ENCODE assay signal across 15 cellular contexts in genomic region chr5:42360061-42360460, GRCh38.
DNase-seq lines count a peak whose midpoint lies in the region; ATAC-seq and TF ChIP-seq lines count a peak whose summit lies in the region.
"Had no signal": no experiment of that assay in that cellular context is flagged by ENCODE, and none has a peak within 500 bp of the region (broad histone marks: within the 10 kb centered on the region; RNA-seq: fewer than 3 reads in every experiment).

No MANE protein-coding gene starts in this region.

- H3K4me1 ChIP-seq in PC-3 (ENCODE audit: insufficient read depth, low read length): peaks cover 26% of the 10 kb centered on the region
- no peaks in the 10 kb centered on the region for H3K4me1 ChIP-seq in thyroid gland
- no peaks in the 10 kb centered on the region for H3K4me1 ChIP-seq in A673 (ENCODE audit: insufficient read depth, low read length, poor library complexity, severe bottlenecking)
- H3K4me1 ChIP-seq: ascending aorta, heart left ventricle had no signal

- H3K27me3 ChIP-seq in PC-3 (ENCODE audit: low read length): no peaks in the 10 kb centered on the region
- H3K27me3 ChIP-seq in thyroid gland: no peaks in the 10 kb centered on the region
- H3K27me3 ChIP-seq in A673 (replicated peaks; ENCODE audit: insufficient read depth, low read depth, low read length, poor library complexity): no peaks in the 10 kb centered on the region
- H3K27me3 ChIP-seq: ascending aorta, heart left ventricle had no signal

- peaks cover 7% of the 10 kb centered on the region for H3F3A ChIP-seq in PC-3 (ENCODE audit: low read length, unreplicated experiment)

- DNase-seq in EH (ENCODE audit: low read depth): peak; percentile 13
- peak; percentile 95 for DNase-seq in PC-3
- DNase-seq in fibroblast of mammary gland (ENCODE audit: low read depth): peak; percentile 92
- no peak for DNase-seq in omental fat pad (ENCODE audit: low spot score)
- no peak for DNase-seq in thyroid gland
- DNase-seq in A673 (ENCODE audit: low spot score): no peak
- no peak for DNase-seq in cerebellar cortex (ENCODE audit: low spot score)
- DNase-seq in LoVo (ENCODE audit: low spot score): no peak
- DNase-seq: activated CD4-positive, alpha-beta memory T cell treated with anti-CD3 and anti-CD28 coated beads for 36 hours; activated effector memory CD4-positive, alpha-beta T cell treated with Interleukin-2 at 50 U/mL for 16 hours; effector memory CD4-positive, alpha-beta T cell; heart left ventricle had no signal

- peak overlapping the region; percentile 49; the same call in 1 of the 2 replicates for H3K9ac ChIP-seq in PC-3 (ENCODE audit: low read length)

- no peak for TF ChIP-seq POLR2A in thyroid gland (IDR thresholded peaks at IDR 0.05)

- no peaks in the 10 kb centered on the region for H3K36me3 ChIP-seq in PC-3 (ENCODE audit: low read depth, low read length)
- H3K36me3 ChIP-seq in thyroid gland: no peaks in the 10 kb centered on the region
- no peaks in the 10 kb centered on the region for H3K36me3 ChIP-seq in A673 (ENCODE audit: insufficient read depth, low read length, poor library complexity, severe bottlenecking)
- H3K36me3 ChIP-seq: ascending aorta, heart left ventricle had no signal

- H3K9me2 ChIP-seq in PC-3 (replicated peaks; ENCODE audit: low read length): no peaks in the 10 kb centered on the region

- no TSS peak for BruUV-seq in PC-3 (replicated peaks; lab: Mats Ljungman, UMichigan)
- no TSS peak for BruUV-seq in A673 (replicated peaks; lab: Mats Ljungman, UMichigan)

- ATAC-seq in PC-3: peak; percentile 93
- peak; percentile 73 for ATAC-seq in omental fat pad (ENCODE audit: low FRiP score)
- ATAC-seq: left lobe of liver had no signal

- no peaks in the 10 kb centered on the region for H3K9me3 ChIP-seq in PC-3 (ENCODE audit: low read length)
- no peaks in the 10 kb centered on the region for H3K9me3 ChIP-seq in thyroid gland
- no peaks in the 10 kb centered on the region for H3K9me3 ChIP-seq in A673 (ENCODE audit: low read depth, low read length, poor library complexity, severe bottlenecking)
- H3K9me3 ChIP-seq: ascending aorta had no signal

- no peaks in the 10 kb centered on the region for H3K79me2 ChIP-seq in PC-3 (ENCODE audit: low read length)

- peak overlapping the region; percentile 50 for H3K4me2 ChIP-seq in PC-3 (ENCODE audit: low read length)

- CTCF ChIA-PET in PC-3 (lab: Charles Lee) (no interaction called here), A673 (lab: Charles Lee) (no interaction called here)

- H3K4me3 ChIP-seq in PC-3 (ENCODE audit: low read length) (peak overlapping the region; percentile 4; the same call in 1 of the 2 replicates), fibroblast of mammary gland (ENCODE audit: control insufficient read depth, low read depth, low read length) (no peak overlapping the region), thyroid gland (replicated peaks in 1 of 3) (no peak overlapping the region), A673 (ENCODE audit: low read depth, low read length, poor library complexity, severe bottlenecking) (no peak overlapping the region)
- H3K4me3 ChIP-seq: ascending aorta, heart left ventricle, SK-N-MC had no signal

- WGBS in thyroid gland, 2 donors: 54 to 60% methylated on average over 2 of the region's 2 CpGs

- intact Hi-C loops in PC-3 (cut with micrococcal nuclease): loop anchor here (1.0 to 10.0 kb wide), 5 partner anchors 59 to 222 kb away; no protein-coding TSS in a partner anchor
- intact Hi-C loops in thyroid gland (cut with DNase I): no loop called here
- intact Hi-C loops in A673 (cut with micrococcal nuclease; ENCODE audit: unreplicated experiment): no loop called here

- POLR2A ChIA-PET in PC-3 (lab: Charles Lee; ENCODE audit: unreplicated experiment): no interaction called here
- POLR2A ChIA-PET in A673 (lab: Charles Lee; ENCODE audit: low non-redundant PET): no interaction called here

- H3K27ac ChIP-seq in PC-3 (ENCODE audit: low read length) (peak overlapping the region; percentile 86), thyroid gland (no peak overlapping the region), A673 (ENCODE audit: low read depth, low read length, poor library complexity, severe bottlenecking) (no peak overlapping the region)
- H3K27ac ChIP-seq: ascending aorta, heart left ventricle, SK-N-MC had no signal

- TF ChIP-seq CTCF in PC-3 (conservative IDR thresholded peaks at IDR 0.05; ENCODE audit: low read depth, low read length) (no peak), fibroblast of mammary gland (conservative IDR thresholded peaks at IDR 0.05; ENCODE audit: control insufficient read depth, insufficient read depth, low read depth, low read length) (no peak), omental fat pad (IDR thresholded peaks at IDR 0.05) (no peak), thyroid gland (IDR thresholded peaks at IDR 0.05) (no peak), A673 (conservative IDR thresholded peaks at IDR 0.05; ENCODE audit: low read depth, low read length) (no peak)

- H2AFZ ChIP-seq in PC-3 (ENCODE audit: low read length): peak overlapping the region; percentile 8; the same call in 1 of the 2 replicates

- no peaks in the 10 kb centered on the region for H4K20me1 ChIP-seq in PC-3 (ENCODE audit: low read length)

Comparison
In these comparisons a context has a peak if more than half of its experiments do, and no peak if none do; other contexts are left out.
1. DNase-seq: peak in EH (single experiment), PC-3 (single experiment) and fibroblast of mammary gland (single experiment); none in omental fat pad (single experiment), thyroid gland (0 of 2), A673 (single experiment), cerebellar cortex (single experiment) and LoVo (single experiment).